Comparison of ENCODE assay signal across 1 cellular context in genomic region chr7:19144661-19145428, GRCh38.
TF ChIP-seq lines count a peak whose summit lies in the region.

FERD3L (minus strand) TSS chr7:19145421; CDS start chr7:19145362, 59 bp downstream.

TF ChIP-seq in endothelial cell of umbilical vein, 7 proteins besides CTCF, POLR2A, EP300 and RAD21 (continued from another document):
- TF ChIP-seq MAX (IDR thresholded peaks at IDR 0.05; ENCODE audit: insufficient read depth, insufficient read length), result no peak
